Comparison of ENCODE assay signal across 11 cellular contexts in the genomic region with DNA sequence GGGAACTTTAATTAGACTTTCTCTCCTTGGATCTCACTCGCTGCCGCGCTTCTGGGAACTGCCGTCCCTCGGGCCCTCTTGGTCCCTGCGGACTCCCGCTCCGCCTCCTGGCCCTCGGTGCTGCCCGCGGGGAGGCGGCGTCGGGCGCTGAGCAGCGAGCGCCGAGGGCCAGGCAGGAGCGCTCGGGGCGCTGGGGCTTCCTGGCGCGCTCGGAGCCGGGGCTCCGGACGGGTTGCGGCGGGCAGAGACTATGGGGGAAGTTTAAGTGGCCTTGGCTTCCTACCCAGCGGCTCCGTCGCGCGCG. TPM values are rescaled to one million over a fixed set of nuclear protein-coding genes. Genes with fewer than 3 reads are reported as not detected.
DNase-seq lines count a peak whose midpoint lies in the region; ATAC-seq and TF ChIP-seq lines count a peak whose summit lies in the region.
"Had no signal": no experiment of that assay in that cellular context is flagged by ENCODE, and none has a peak within 500 bp of the region (broad histone marks: within the 10 kb centered on the region; RNA-seq: fewer than 3 reads in every experiment).

No MANE protein-coding gene starts in this region.

- peaks cover 35 to 40% of the 10 kb centered on the region in 2 donors for H3K27me3 Mint-ChIP-seq in natural killer cell treated with Interleukin-12 subunit alpha and Interleukin-12 subunit beta and Interleukin-15 and Interleukin-18, amount 100 ng/mL, for 72 hours

- H3K27ac ChIP-seq in right lobe of liver (no peak overlapping the region), tibial nerve (no peak overlapping the region)

- H3K4me1 Mint-ChIP-seq in natural killer cell treated with Interleukin-12 subunit alpha and Interleukin-12 subunit beta and Interleukin-15 and Interleukin-18, amount 100 ng/mL, for 72 hours (ENCODE audit: low read depth in 2 of 2): no peaks in the 10 kb centered on the region

- no peak overlapping the region for H3K27ac Mint-ChIP-seq in natural killer cell treated with Interleukin-12 subunit alpha and Interleukin-12 subunit beta and Interleukin-15 and Interleukin-18, amount 100 ng/mL, for 72 hours

- no peaks in the 10 kb centered on the region for H3K36me3 Mint-ChIP-seq in natural killer cell treated with Interleukin-12 subunit alpha and Interleukin-12 subunit beta and Interleukin-15 and Interleukin-18, amount 100 ng/mL, for 72 hours

- WGBS in right lobe of liver (ENCODE audit: insufficient coverage, low coverage, low lambda C conversion rate, missing lambda C conversion rate): no CpG with 5 or more reads among the region's 35 CpGs
- WGBS in tibial nerve, 2 donors: 1 to 3% methylated on average over 14 to 25 of the region's 35 CpGs

- H3K4me1 ChIP-seq in right lobe of liver (peaks cover 0 to 15% (median 0%) of the 10 kb centered on the region in 4 donors), tibial nerve (peaks cover 0 to 21% (median 4%) of the 10 kb centered on the region in 4 donors)

- peak; percentile 17 to 48 (median 31) for ATAC-seq in right lobe of liver
- ATAC-seq in natural killer cell treated with Interleukin-12 subunit alpha and Interleukin-12 subunit beta and Interleukin-15 and Interleukin-18, amount 100 ng/mL, for 72 hours: no peak

- H3K9me3 ChIP-seq in right lobe of liver: no peaks in the 10 kb centered on the region
- H3K9me3 ChIP-seq in tibial nerve: no peaks in the 10 kb centered on the region

- H3K4me3 ChIP-seq in right lobe of liver: peak overlapping the region; percentile 9 to 44 (median 27)
- H3K4me3 ChIP-seq in tibial nerve: peak overlapping the region in 3 of 4 donors; percentile 22 to 51 (median 29)

- TF ChIP-seq POLR2A in right lobe of liver (IDR thresholded peaks at IDR 0.05) (no peak), tibial nerve (IDR thresholded peaks at IDR 0.05) (no peak)

- H3K9me3 Mint-ChIP-seq in natural killer cell treated with Interleukin-12 subunit alpha and Interleukin-12 subunit beta and Interleukin-15 and Interleukin-18, amount 100 ng/mL, for 72 hours: no peaks in the 10 kb centered on the region

- no peak overlapping the region for H3K4me3 Mint-ChIP-seq in natural killer cell treated with Interleukin-12 subunit alpha and Interleukin-12 subunit beta and Interleukin-15 and Interleukin-18, amount 100 ng/mL, for 72 hours

- peaks cover 0 to 25% of the 10 kb centered on the region in 2 donors for H3K27me3 ChIP-seq in right lobe of liver
- H3K27me3 ChIP-seq in tibial nerve: peaks cover 0 to 34% of the 10 kb centered on the region in 2 donors

- DNase-seq in NCI-H2196 (lab: John Stamatoyannopoulos, UW; ENCODE audit: unreplicated experiment): peak; percentile 52
- no peak for DNase-seq in NCI-H2196 treated with DMSO at 0.1 percent for 48 hours (lab: John Stamatoyannopoulos, UW; ENCODE audit: unreplicated experiment)
- peak; percentile 42 for DNase-seq in cerebellum (ENCODE audit: low spot score)
- no peak for DNase-seq in right lobe of liver
- DNase-seq in tibial nerve (ENCODE audit: low spot score in 2 of 2): no peak
- no peak for DNase-seq in NK-92 treated with Interleukin-12 subunit alpha and Interleukin-12 subunit beta, amount 100 ng/mL, for 24 hours (lab: John Stamatoyannopoulos, UW)
- no peak for DNase-seq in DMS79 treated with DMSO at 0.1 percent for 48 hours (lab: John Stamatoyannopoulos, UW)
- DNase-seq in natural killer cell treated with Interleukin-12 subunit alpha and Interleukin-12 subunit beta and Interleukin-15 and Interleukin-18, amount 100 ng/mL, for 72 hours (ENCODE audit: low spot score): no peak
- DNase-seq: stimulated activated CD4-positive, alpha-beta T cell treated with anti-CD3 and anti-CD28 coated beads, Interleukin-2, amount 100 ng/mL, for 48 hours had no signal

- no peaks in the 10 kb centered on the region for H3K36me3 ChIP-seq in right lobe of liver
- H3K36me3 ChIP-seq in tibial nerve: no peaks in the 10 kb centered on the region

- TF ChIP-seq EP300 in tibial nerve (IDR thresholded peaks at IDR 0.05): no peak

- no peak for TF ChIP-seq CTCF in right lobe of liver (IDR thresholded peaks at IDR 0.05)
- no peak for TF ChIP-seq CTCF in tibial nerve (IDR thresholded peaks at IDR 0.05)

- intact Hi-C loops in right lobe of liver (cut with DNase I): no loop called here

RNA-seq across cellular contexts. Expression of gene CHST8, which starts 0.7 kb away (rescaled TPM):
- total RNA-seq in cerebellum (7.3 TPM), right lobe of liver (under 1 TPM in 2 of 6 experiments, not detected in 4; 0.12 to 0.19 TPM), tibial nerve (1 to 10 TPM in 2 of 4 donors, under 1 TPM in 2; 0.39 to 4.4 (median 0.96) TPM)
- not detected for total RNA-seq in natural killer cell treated with Interleukin-12 subunit alpha and Interleukin-12 subunit beta and Interleukin-15 and Interleukin-18, amount 100 ng/mL, for 72 hours
- total RNA-seq: activated CD8-positive, alpha-beta memory T cell treated with anti-CD3 and anti-CD28 coated beads for 36 hours; liver had no signal

Comparison
In these comparisons a context has a peak if more than half of its experiments do, and no peak if none do; other contexts are left out.
1. DNase-seq: peak in NCI-H2196 (single experiment) and cerebellum (single experiment); none in NCI-H2196 treated with DMSO at 0.1 percent for 48 hours (single experiment), right lobe of liver (0 of 3), tibial nerve (0 of 2), NK-92 treated with Interleukin-12 subunit alpha and Interleukin-12 subunit beta, amount 100 ng/mL, for 24 hours (single experiment), DMS79 treated with DMSO at 0.1 percent for 48 hours (single experiment) and natural killer cell treated with Interleukin-12 subunit alpha and Interleukin-12 subunit beta and Interleukin-15 and Interleukin-18, amount 100 ng/mL, for 72 hours (single experiment).
2. ATAC-seq: peak in right lobe of liver (4 of 4); none in natural killer cell treated with Interleukin-12 subunit alpha and Interleukin-12 subunit beta and Interleukin-15 and Interleukin-18, amount 100 ng/mL, for 72 hours (0 of 2).